Comparison of ENCODE assay signal across 16 cellular contexts in genomic region chr12:52440821-52441319, GRCh38. TPM values are rescaled to one million over a fixed set of nuclear protein-coding genes. Genes with fewer than 3 reads are reported as not detected.
DNase-seq lines count a peak whose midpoint lies in the region; ATAC-seq and TF ChIP-seq lines count a peak whose summit lies in the region.
"Had no signal": no experiment of that assay in that cellular context is flagged by ENCODE, and none has a peak within 500 bp of the region (broad histone marks: within the 10 kb centered on the region; RNA-seq: fewer than 3 reads in every experiment).

No MANE protein-coding gene starts in this region.

- no peak for TF ChIP-seq POLR2A in prostate gland (IDR thresholded peaks at IDR 0.05)

- no peaks in the 10 kb centered on the region for H3K9me3 ChIP-seq in endodermal cell (ENCODE audit: control insufficient read depth, low read length)
- no peaks in the 10 kb centered on the region for H3K9me3 ChIP-seq in prostate gland
- H3K9me3 ChIP-seq: tibial artery had no signal

- TF ChIP-seq CTCF in endodermal cell (conservative IDR thresholded peaks at IDR 0.05) (no peak), prostate gland (IDR thresholded peaks at IDR 0.05) (no peak)

- peak overlapping the region; percentile 69 for H3K27ac ChIP-seq in endodermal cell (ENCODE audit: low read depth, low read length)
- no peak overlapping the region for H3K27ac ChIP-seq in prostate gland
- H3K27ac ChIP-seq: HL-60, tibial artery had no signal

- intact Hi-C loops in prostate gland (cut with DNase I): no loop called here

- H3K4me3 Mint-ChIP-seq in endodermal cell: no peak overlapping the region
- H3K4me3 Mint-ChIP-seq: activated naive CD4-positive, alpha-beta T cell treated with anti-CD3 and anti-CD28 coated beads, Interleukin-2, amount 10 ng/mL, durations not matched to agents 7 days and 5 days had no signal

- H3K4me3 ChIP-seq in endodermal cell (ENCODE audit: low read length) (no peak overlapping the region), prostate gland (no peak overlapping the region)
- H3K4me3 ChIP-seq: tibial artery had no signal

- peaks cover 2% of the 10 kb centered on the region for H3K27me3 Mint-ChIP-seq in endodermal cell (ENCODE audit: insufficient read depth)

- H3K36me3 ChIP-seq in endodermal cell (ENCODE audit: control insufficient read depth, insufficient read depth, low read length) (no peaks in the 10 kb centered on the region), prostate gland (no peaks in the 10 kb centered on the region)
- H3K36me3 ChIP-seq: tibial artery had no signal

- no peak overlapping the region for H3K27ac Mint-ChIP-seq in endodermal cell
- H3K27ac Mint-ChIP-seq: activated naive CD4-positive, alpha-beta T cell treated with anti-CD3 and anti-CD28 coated beads, Interleukin-2, amount 10 ng/mL, durations not matched to agents 7 days and 5 days had no signal

- no peak overlapping the region for H3K9ac ChIP-seq in endodermal cell (ENCODE audit: extremely low read depth, low read length, poor library complexity, severe bottlenecking)

- ATAC-seq in HG02970 (IDR thresholded peaks at IDR 0.05; ENCODE audit: low FRiP score, unreplicated experiment): no peak

- WGBS in endodermal cell (ENCODE audit: insufficient coverage in 1 of 2, insufficient read length in 1 of 2), 2 experiments: 85 to 94% methylated on average over 2 to 5 of the region's 5 CpGs
- 75% methylated on average over 5 of the region's 5 CpGs for WGBS in prostate gland

- H3K9me3 Mint-ChIP-seq in endodermal cell: no peaks in the 10 kb centered on the region
- H3K9me3 Mint-ChIP-seq: activated naive CD4-positive, alpha-beta T cell treated with anti-CD3 and anti-CD28 coated beads, Interleukin-2, amount 10 ng/mL, durations not matched to agents 7 days and 5 days had no signal

- peak; percentile 85 for DNase-seq in EH (ENCODE audit: low read depth)
- peak; percentile 90 for DNase-seq in M059J (ENCODE audit: low read depth)
- DNase-seq in endodermal cell: peak; percentile 36
- DNase-seq in non-pigmented ciliary epithelial cell (ENCODE audit: low read depth): peak; percentile 14
- no peak for DNase-seq in dermis blood vessel endothelial cell
- no peak for DNase-seq in Ammon's horn (ENCODE audit: low spot score)
- DNase-seq in prostate gland (ENCODE audit: low spot score): no peak
- DNase-seq: activated naive CD4-positive, alpha-beta T cell treated with anti-CD3 and anti-CD28 coated beads, Interleukin-2, amount 10 ng/mL, durations not matched to agents 7 days and 5 days; left cardiac atrium; NCI-H1092; NCI-H510A treated with DMSO at 0.1 percent for 48 hours; tibial artery had no signal

- no peaks in the 10 kb centered on the region for H3K4me1 ChIP-seq in endodermal cell (ENCODE audit: control insufficient read depth, insufficient read depth, low read length)
- H3K4me1 ChIP-seq in prostate gland (replicated peaks): no peaks in the 10 kb centered on the region
- H3K4me1 ChIP-seq: tibial artery had no signal

- H3K4me1 Mint-ChIP-seq in endodermal cell: peaks cover 4% of the 10 kb centered on the region
- H3K4me1 Mint-ChIP-seq: activated naive CD4-positive, alpha-beta T cell treated with anti-CD3 and anti-CD28 coated beads, Interleukin-2, amount 10 ng/mL, durations not matched to agents 7 days and 5 days had no signal

- H3K27me3 ChIP-seq in endodermal cell (ENCODE audit: control insufficient read depth, insufficient read depth, low read length, poor library complexity, severe bottlenecking) (no peaks in the 10 kb centered on the region), prostate gland (replicated peaks; ENCODE audit: insufficient read depth) (no peaks in the 10 kb centered on the region)

- no peaks in the 10 kb centered on the region for H3K36me3 Mint-ChIP-seq in endodermal cell (ENCODE audit: low read depth)
- H3K36me3 Mint-ChIP-seq: activated naive CD4-positive, alpha-beta T cell treated with anti-CD3 and anti-CD28 coated beads, Interleukin-2, amount 10 ng/mL, durations not matched to agents 7 days and 5 days had no signal

RNA-seq across cellular contexts. Expression of gene KRT75, which starts 6.7 kb away (rescaled TPM):
- 0.02 TPM in 1 of 2 replicates, not detected in the other for total RNA-seq in M059J (2014; rRNA removed; shearing (Covaris generic))
- not detected for total RNA-seq in endodermal cell
- not detected for polyA plus RNA-seq in endodermal cell (2013, experiment 1 of 2)
- polyA plus RNA-seq in endodermal cell (2013, experiment 2 of 2): not detected
- not detected in 2 replicates for total RNA-seq in dermis blood vessel endothelial cell
- total RNA-seq in prostate gland: not detected
- total RNA-seq: activated CD8-positive, alpha-beta memory T cell treated with anti-CD3 and anti-CD28 coated beads for 36 hours; left cardiac atrium had no signal
- polyA plus RNA-seq: neural cell had no signal

RNA-seq across cellular contexts. Expression of gene KRT6B, which starts 11.1 kb away (rescaled TPM):
- total RNA-seq in M059J (2014; rRNA removed; shearing (Covaris generic)): not detected in 2 replicates
- total RNA-seq in endodermal cell: not detected
- not detected for polyA plus RNA-seq in endodermal cell (2013, experiment 1 of 2)
- polyA plus RNA-seq in endodermal cell (2013, experiment 2 of 2): not detected
- 0.05 and 0.34 TPM in 2 replicates for total RNA-seq in dermis blood vessel endothelial cell
- under 1 TPM; 0.40 to 0.87 TPM for total RNA-seq in prostate gland
- total RNA-seq: activated CD8-positive, alpha-beta memory T cell treated with anti-CD3 and anti-CD28 coated beads for 36 hours; left cardiac atrium had no signal
- polyA plus RNA-seq: neural cell had no signal

RNA-seq across cellular contexts. Expression of gene KRT6C, which starts 32.7 kb away (rescaled TPM):
- total RNA-seq in M059J (2014; rRNA removed; shearing (Covaris generic)): not detected in 2 replicates
- total RNA-seq in endodermal cell: not detected
- not detected for polyA plus RNA-seq in endodermal cell (2013, experiment 1 of 2)
- polyA plus RNA-seq in endodermal cell (2013, experiment 2 of 2): not detected
- total RNA-seq in dermis blood vessel endothelial cell: not detected in 2 replicates
- total RNA-seq in prostate gland: not detected
- total RNA-seq: activated CD8-positive, alpha-beta memory T cell treated with anti-CD3 and anti-CD28 coated beads for 36 hours; left cardiac atrium had no signal
- polyA plus RNA-seq: neural cell had no signal

RNA-seq across cellular contexts. Expression of gene KRT82, which starts 34.7 kb away (rescaled TPM):
- not detected in 2 replicates for total RNA-seq in M059J (2014; rRNA removed; shearing (Covaris generic))
- total RNA-seq in endodermal cell (not detected), dermis blood vessel endothelial cell (not detected in 2 replicates), prostate gland (not detected)
- polyA plus RNA-seq in endodermal cell (2013, experiment 1 of 2): not detected
- polyA plus RNA-seq in endodermal cell (2013, experiment 2 of 2): not detected
- total RNA-seq: activated CD8-positive, alpha-beta memory T cell treated with anti-CD3 and anti-CD28 coated beads for 36 hours; left cardiac atrium had no signal
- polyA plus RNA-seq: neural cell had no signal

RNA-seq across cellular contexts. Expression of gene KRT6A, which starts 52.2 kb away (rescaled TPM):
- total RNA-seq in M059J (2014; rRNA removed; shearing (Covaris generic)): not detected in 2 replicates
- total RNA-seq in endodermal cell (not detected), dermis blood vessel endothelial cell (0.47 and 1.9 TPM in 2 replicates), prostate gland (10 to 100 TPM in 1 of 2 donors, 1 to 10 TPM in 1; 5.9 to 13.6 TPM)
- not detected for polyA plus RNA-seq in endodermal cell (2013, experiment 1 of 2)
- not detected for polyA plus RNA-seq in endodermal cell (2013, experiment 2 of 2)
- total RNA-seq: activated CD8-positive, alpha-beta memory T cell treated with anti-CD3 and anti-CD28 coated beads for 36 hours had no signal
- polyA plus RNA-seq: neural cell had no signal

Comparison
In these comparisons a context has a peak if more than half of its experiments do, and no peak if none do; other contexts are left out.
1. DNase-seq: peak in EH (single experiment), M059J (single experiment), endodermal cell (single experiment) and non-pigmented ciliary epithelial cell (single experiment); none in dermis blood vessel endothelial cell (single experiment), Ammon's horn (single experiment) and prostate gland (single experiment).